In the genomic region with DNA sequence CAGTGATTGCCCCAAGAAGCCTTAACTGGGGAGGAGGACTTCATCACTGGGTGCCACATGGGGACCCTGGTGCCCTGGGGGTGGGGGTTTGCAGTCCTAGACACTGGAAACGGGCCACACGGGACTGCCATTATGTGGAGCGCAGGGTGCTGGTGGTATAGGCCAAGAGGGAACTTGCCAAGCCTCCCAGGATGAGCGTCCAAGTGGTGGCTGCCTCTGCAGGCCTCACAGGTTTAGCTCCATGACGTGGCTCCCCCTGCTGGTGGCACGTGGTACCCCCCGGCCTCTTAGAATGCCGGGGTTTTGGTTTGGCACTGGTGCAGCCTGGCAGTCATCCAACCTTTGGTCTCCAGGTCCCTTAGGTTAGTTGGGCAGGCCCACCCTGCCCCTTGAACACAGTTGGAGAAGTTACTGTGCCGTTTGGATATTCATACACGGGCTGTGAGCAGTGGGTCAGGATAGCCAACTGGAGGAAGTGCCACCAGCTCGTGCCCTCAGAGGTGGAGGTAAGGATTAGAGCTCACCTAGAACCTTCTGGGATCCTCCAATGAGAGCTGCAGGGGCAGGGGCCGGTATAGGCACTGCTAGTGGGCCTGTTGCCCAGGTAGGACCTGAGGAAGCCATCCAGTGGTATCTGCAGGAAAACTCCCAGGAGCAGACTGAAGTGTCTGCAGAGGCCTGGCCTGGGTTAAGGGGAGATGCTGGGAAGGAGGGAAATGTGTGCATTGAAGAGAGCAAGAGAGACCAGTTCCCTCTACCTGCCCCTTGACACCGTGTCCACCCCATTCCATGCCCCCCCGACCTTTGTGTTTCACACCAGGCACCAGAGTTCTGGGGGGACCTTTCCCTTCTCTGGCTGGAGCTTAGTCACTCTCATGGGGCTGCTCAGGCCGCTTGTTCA, we compare ENCODE assay signal across 7 cellular contexts. TPM values are rescaled to one million over a fixed set of nuclear protein-coding genes. Genes with fewer than 3 reads are reported as not detected.
DNase-seq lines count a peak whose midpoint lies in the region; ATAC-seq and TF ChIP-seq lines count a peak whose summit lies in the region.

No MANE protein-coding gene starts in this region.

- peak; percentile 65 for TF ChIP-seq POLR2A in GM15510 (IDR thresholded peaks at IDR 0.05; ENCODE audit: borderline replicate concordance, extremely low read depth, insufficient read length)

- no peak overlapping the region for H3K4me3 ChIP-seq in fibroblast of pulmonary artery (replicated peaks; ENCODE audit: low read depth, low read length)

- no peaks in the 10 kb centered on the region for H3K27me3 Mint-ChIP-seq in activated T-helper 2 cell treated with anti-CD3 and anti-CD28 coated beads, Interferon-gamma antibody, Interleukin-2, Interleukin-4, amounts not matched to agents 10 μg/mL and 5 μg/mL and 100 μg/mL, durations not matched to agents 14 hours and 24 hours and 36 hours (ENCODE audit: low read depth)
- H3K27me3 Mint-ChIP-seq in nephron (ENCODE audit: low read depth), result no peaks in the 10 kb centered on the region

- ATAC-seq in stimulated activated naive CD8-positive, alpha-beta T cell treated with anti-CD3 and anti-CD28 coated beads, Interleukin-15, Interleukin-2, amounts not matched to agents 100 U/mL and 50 U/mL, for 24 hours, result peak; percentile 40

- H3K4me3 Mint-ChIP-seq in activated T-helper 2 cell treated with anti-CD3 and anti-CD28 coated beads, Interferon-gamma antibody, Interleukin-2, Interleukin-4, amounts not matched to agents 10 μg/mL and 5 μg/mL and 100 μg/mL, durations not matched to agents 14 hours and 24 hours and 36 hours (ENCODE audit: low read depth), result peak overlapping the region; percentile 67
- peak overlapping the region; percentile 64 to 73 (median 72) for H3K4me3 Mint-ChIP-seq in nephron

- peaks cover 51% of the 10 kb centered on the region for H3K36me3 Mint-ChIP-seq in activated T-helper 2 cell treated with anti-CD3 and anti-CD28 coated beads, Interferon-gamma antibody, Interleukin-2, Interleukin-4, amounts not matched to agents 10 μg/mL and 5 μg/mL and 100 μg/mL, durations not matched to agents 14 hours and 24 hours and 36 hours (ENCODE audit: low read depth)
- H3K36me3 Mint-ChIP-seq in nephron (ENCODE audit: low read depth), result peaks cover 33% of the 10 kb centered on the region

- TF ChIP-seq CTCF in fibroblast of pulmonary artery (IDR thresholded peaks at IDR 0.05; ENCODE audit: low read length, missing control alignments), result peak; percentile 84
- TF ChIP-seq CTCF in nephron (IDR thresholded peaks at IDR 0.05; ENCODE audit: unreplicated experiment in 3 of 3), result peak; percentile 84 to 91 (median 90)

- intact Hi-C loops in activated T-helper 2 cell treated with anti-CD3 and anti-CD28 coated beads, Interferon-gamma antibody, Interleukin-2, Interleukin-4, amounts not matched to agents 10 μg/mL and 5 μg/mL and 100 μg/mL, durations not matched to agents 14 hours and 24 hours and 36 hours (cut with micrococcal nuclease), result no loop called here

- DNase-seq in Kasumi-1 (lab: John Stamatoyannopoulos, UW), result peak; percentile 56 to 60
- peak; percentile 91 for DNase-seq in RPMI8226
- peak; percentile 84 for DNase-seq in activated T-helper 2 cell treated with anti-CD3 and anti-CD28 coated beads, Interferon-gamma antibody, Interleukin-2, Interleukin-4, amounts not matched to agents 10 μg/mL and 5 μg/mL and 100 μg/mL, durations not matched to agents 14 hours and 24 hours and 36 hours (ENCODE audit: low spot score)
- DNase-seq in fibroblast of pulmonary artery (ENCODE audit: low read depth), result peak; percentile 91
- peak; percentile 95 for DNase-seq in stimulated activated naive CD8-positive, alpha-beta T cell treated with anti-CD3 and anti-CD28 coated beads, Interleukin-15, Interleukin-2, amounts not matched to agents 100 U/mL and 50 U/mL, for 24 hours

- H3K9me3 Mint-ChIP-seq in activated T-helper 2 cell treated with anti-CD3 and anti-CD28 coated beads, Interferon-gamma antibody, Interleukin-2, Interleukin-4, amounts not matched to agents 10 μg/mL and 5 μg/mL and 100 μg/mL, durations not matched to agents 14 hours and 24 hours and 36 hours, result no peaks in the 10 kb centered on the region
- H3K9me3 Mint-ChIP-seq in nephron, result no peaks in the 10 kb centered on the region

- peak overlapping the region; percentile 95 for H3K27ac Mint-ChIP-seq in activated T-helper 2 cell treated with anti-CD3 and anti-CD28 coated beads, Interferon-gamma antibody, Interleukin-2, Interleukin-4, amounts not matched to agents 10 μg/mL and 5 μg/mL and 100 μg/mL, durations not matched to agents 14 hours and 24 hours and 36 hours
- peak overlapping the region; percentile 63 to 79 (median 79) for H3K27ac Mint-ChIP-seq in nephron

- H3K4me1 Mint-ChIP-seq in activated T-helper 2 cell treated with anti-CD3 and anti-CD28 coated beads, Interferon-gamma antibody, Interleukin-2, Interleukin-4, amounts not matched to agents 10 μg/mL and 5 μg/mL and 100 μg/mL, durations not matched to agents 14 hours and 24 hours and 36 hours (ENCODE audit: low read depth), result peaks cover 34% of the 10 kb centered on the region
- peaks cover 44% of the 10 kb centered on the region for H3K4me1 Mint-ChIP-seq in nephron

RNA-seq across cellular contexts. Expression of gene PTMA, which starts 5.7 kb away (rescaled TPM):
- 2,151 and 2,259 TPM in 2 replicates for total RNA-seq in activated T-helper 2 cell treated with anti-CD3 and anti-CD28 coated beads, Interferon-gamma antibody, Interleukin-2, Interleukin-4, amounts not matched to agents 10 μg/mL and 5 μg/mL and 100 μg/mL, durations not matched to agents 14 hours and 24 hours and 36 hours
